ENCODE assay signal across 1 cellular context in genomic region chr17:75515229-75515522, GRCh38.
A peak's percentile ranks its signal among the peaks of the same experiment; 100 is the strongest.
TF ChIP-seq lines count a peak whose summit lies in the region.

No MANE protein-coding gene starts in this region.

TF ChIP-seq in HepG2, 621 proteins besides CTCF, POLR2A, EP300 and RAD21 (continued from another document and continues in another):
- TF ChIP-seq ZBTB37 (CRISPR knock-in tag; IDR thresholded peaks at IDR 0.05) (no peak), HOXD1 (CRISPR knock-in tag; IDR thresholded peaks at IDR 0.05) (0 out of 2 replicates have a peak, but pooled peaks have one; percentile 70), ISX (CRISPR knock-in tag; conservative IDR thresholded peaks at IDR 0.05) (no peak), ZFP82 (CRISPR knock-in tag; IDR thresholded peaks at IDR 0.05; ENCODE audit: borderline replicate concordance) (peak; percentile 9; the same call in 1 of the 2 replicates), ZNF263 (CRISPR knock-in tag; IDR thresholded peaks at IDR 0.05) (peak; percentile 64; the same call in 1 of the 2 replicates), ZNF317 (CRISPR knock-in tag; IDR thresholded peaks at IDR 0.05) (no peak), ATF7 (IDR thresholded peaks at IDR 0.05) (no peak), ATF7 (CRISPR knock-in tag; IDR thresholded peaks at IDR 0.05) (no peak), ZBTB46 (CRISPR knock-in tag; IDR thresholded peaks at IDR 0.05; ENCODE audit: borderline replicate concordance) (no peak), HOXA3 (CRISPR knock-in tag; IDR thresholded peaks at IDR 0.05) (no peak), THAP9 (CRISPR knock-in tag; IDR thresholded peaks at IDR 0.05; ENCODE audit: borderline replicate concordance) (no peak), NR2F1 (CRISPR knock-in tag; IDR thresholded peaks at IDR 0.05) (no peak), HES4 (CRISPR knock-in tag; IDR thresholded peaks at IDR 0.05; ENCODE audit: borderline replicate concordance) (no peak), ZZZ3 (CRISPR knock-in tag; IDR thresholded peaks at IDR 0.05; ENCODE audit: borderline replicate concordance) (no peak), ZBTB20 (CRISPR knock-in tag; IDR thresholded peaks at IDR 0.05; ENCODE audit: borderline replicate concordance, low read depth) (no peak), SMC3 (IDR thresholded peaks at IDR 0.05; ENCODE audit: low read length) (no peak), AKAP8 (CRISPR knock-in tag; IDR thresholded peaks at IDR 0.05) (no peak), GABPB1 (CRISPR knock-in tag; IDR thresholded peaks at IDR 0.05) (no peak), GTF3A (CRISPR knock-in tag; conservative IDR thresholded peaks at IDR 0.05) (no peak), TGIF2 (CRISPR knock-in tag; IDR thresholded peaks at IDR 0.05) (no peak), FOXP1 (IDR thresholded peaks at IDR 0.05) (no peak), FOXP1 (CRISPR knock-in tag; IDR thresholded peaks at IDR 0.05) (no peak), CREBL2 (CRISPR knock-in tag; IDR thresholded peaks at IDR 0.05; ENCODE audit: borderline replicate concordance) (no peak), GTF2F1 (IDR thresholded peaks at IDR 0.05; ENCODE audit: low read length) (no peak), ZNF547 (CRISPR knock-in tag; IDR thresholded peaks at IDR 0.05) (no peak), ZNF124 (CRISPR knock-in tag; IDR thresholded peaks at IDR 0.05) (no peak), RBFOX2 (IDR thresholded peaks at IDR 0.05; ENCODE audit: low read depth, low read length) (0 out of 2 replicates have a peak, but pooled peaks have one; percentile 21), ZNF468 (CRISPR knock-in tag; IDR thresholded peaks at IDR 0.05) (no peak), ZNF644 (CRISPR knock-in tag; IDR thresholded peaks at IDR 0.05; ENCODE audit: low read depth) (no peak), CREB1 (IDR thresholded peaks at IDR 0.05) (no peak), CREB1 (CRISPR knock-in tag; IDR thresholded peaks at IDR 0.05) (no peak), TBL1XR1 (IDR thresholded peaks at IDR 0.05; ENCODE audit: borderline replicate concordance, low read length, partially characterized antibody) (no peak), HNRNPK (IDR thresholded peaks at IDR 0.05; ENCODE audit: low read depth, low read length, poor library complexity, severe bottlenecking) (peak; percentile 88), ZNF543 (CRISPR knock-in tag; IDR thresholded peaks at IDR 0.05) (no peak), CC2D1A (CRISPR knock-in tag; IDR thresholded peaks at IDR 0.05) (no peak), SRF (IDR thresholded peaks at IDR 0.05; ENCODE audit: low read depth, low read length) (no peak), MAX (IDR thresholded peaks at IDR 0.05) (no peak), ZMYM4 (CRISPR knock-in tag; IDR thresholded peaks at IDR 0.05) (0 out of 2 replicates have a peak, but pooled peaks have one; percentile 13), ZNF432 (CRISPR knock-in tag; IDR thresholded peaks at IDR 0.05; ENCODE audit: borderline replicate concordance) (no peak), MEIS2 (CRISPR knock-in tag; IDR thresholded peaks at IDR 0.05) (0 out of 2 replicates have a peak, but pooled peaks have one; percentile 7), KDM5A (IDR thresholded peaks at IDR 0.05; ENCODE audit: borderline replicate concordance, low read length) (peak; percentile 24; the same call in 1 of the 2 replicates), ZSCAN12 (CRISPR knock-in tag; IDR thresholded peaks at IDR 0.05) (no peak), PRMT3 (CRISPR knock-in tag; IDR thresholded peaks at IDR 0.05; ENCODE audit: borderline replicate concordance, low read depth) (no peak), MAFK (conservative IDR thresholded peaks at IDR 0.05 in 1 of 2, IDR thresholded peaks at IDR 0.05 in 1 of 2; ENCODE audit: low read length in 2 of 2) (no peak), HDAC1 (CRISPR knock-in tag; IDR thresholded peaks at IDR 0.05) (0 out of 2 replicates have a peak, but pooled peaks have one; percentile 44), FIP1L1 (IDR thresholded peaks at IDR 0.05; ENCODE audit: borderline replicate concordance, insufficient read depth, low read depth, low read length) (no peak)
- TF ChIP-seq, protein P1, sequence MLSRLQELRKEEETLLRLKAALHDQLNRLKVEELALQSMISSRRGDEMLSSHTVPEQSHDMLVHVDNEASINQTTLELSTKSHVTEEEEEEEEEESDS (CRISPR knock-in tag; IDR thresholded peaks at IDR 0.05; ENCODE audit: borderline replicate concordance), result no peak
- TF ChIP-seq, protein P2, sequence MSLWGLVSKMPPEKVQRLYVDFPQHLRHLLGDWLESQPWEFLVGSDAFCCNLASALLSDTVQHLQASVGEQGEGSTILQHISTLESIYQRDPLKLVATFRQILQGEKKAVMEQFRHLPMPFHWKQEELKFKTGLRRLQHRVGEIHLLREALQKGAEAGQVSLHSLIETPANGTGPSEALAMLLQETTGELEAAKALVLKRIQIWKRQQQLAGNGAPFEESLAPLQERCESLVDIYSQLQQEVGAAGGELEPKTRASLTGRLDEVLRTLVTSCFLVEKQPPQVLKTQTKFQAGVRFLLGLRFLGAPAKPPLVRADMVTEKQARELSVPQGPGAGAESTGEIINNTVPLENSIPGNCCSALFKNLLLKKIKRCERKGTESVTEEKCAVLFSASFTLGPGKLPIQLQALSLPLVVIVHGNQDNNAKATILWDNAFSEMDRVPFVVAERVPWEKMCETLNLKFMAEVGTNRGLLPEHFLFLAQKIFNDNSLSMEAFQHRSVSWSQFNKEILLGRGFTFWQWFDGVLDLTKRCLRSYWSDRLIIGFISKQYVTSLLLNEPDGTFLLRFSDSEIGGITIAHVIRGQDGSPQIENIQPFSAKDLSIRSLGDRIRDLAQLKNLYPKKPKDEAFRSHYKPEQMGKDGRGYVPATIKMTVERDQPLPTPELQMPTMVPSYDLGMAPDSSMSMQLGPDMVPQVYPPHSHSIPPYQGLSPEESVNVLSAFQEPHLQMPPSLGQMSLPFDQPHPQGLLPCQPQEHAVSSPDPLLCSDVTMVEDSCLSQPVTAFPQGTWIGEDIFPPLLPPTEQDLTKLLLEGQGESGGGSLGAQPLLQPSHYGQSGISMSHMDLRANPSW (CRISPR knock-in tag; IDR thresholded peaks at IDR 0.05; ENCODE audit: borderline replicate concordance), result 0 out of 2 replicates have a peak, but pooled peaks have one; percentile 19
- TF ChIP-seq, protein P3, sequence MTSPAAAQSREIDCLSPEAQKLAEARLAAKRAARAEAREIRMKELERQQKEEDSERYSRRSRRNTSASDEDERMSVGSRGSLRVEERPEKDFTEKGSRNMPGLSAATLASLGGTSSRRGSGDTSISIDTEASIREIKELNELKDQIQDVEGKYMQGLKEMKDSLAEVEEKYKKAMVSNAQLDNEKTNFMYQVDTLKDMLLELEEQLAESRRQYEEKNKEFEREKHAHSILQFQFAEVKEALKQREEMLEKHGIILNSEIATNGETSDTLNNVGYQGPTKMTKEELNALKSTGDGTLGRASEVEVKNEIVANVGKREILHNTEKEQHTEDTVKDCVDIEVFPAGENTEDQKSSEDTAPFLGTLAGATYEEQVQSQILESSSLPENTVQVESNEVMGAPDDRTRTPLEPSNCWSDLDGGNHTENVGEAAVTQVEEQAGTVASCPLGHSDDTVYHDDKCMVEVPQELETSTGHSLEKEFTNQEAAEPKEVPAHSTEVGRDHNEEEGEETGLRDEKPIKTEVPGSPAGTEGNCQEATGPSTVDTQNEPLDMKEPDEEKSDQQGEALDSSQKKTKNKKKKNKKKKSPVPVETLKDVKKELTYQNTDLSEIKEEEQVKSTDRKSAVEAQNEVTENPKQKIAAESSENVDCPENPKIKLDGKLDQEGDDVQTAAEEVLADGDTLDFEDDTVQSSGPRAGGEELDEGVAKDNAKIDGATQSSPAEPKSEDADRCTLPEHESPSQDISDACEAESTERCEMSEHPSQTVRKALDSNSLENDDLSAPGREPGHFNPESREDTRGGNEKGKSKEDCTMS (CRISPR knock-in tag; conservative IDR thresholded peaks at IDR 0.05), result no peak
- TF ChIP-seq, protein P4, sequence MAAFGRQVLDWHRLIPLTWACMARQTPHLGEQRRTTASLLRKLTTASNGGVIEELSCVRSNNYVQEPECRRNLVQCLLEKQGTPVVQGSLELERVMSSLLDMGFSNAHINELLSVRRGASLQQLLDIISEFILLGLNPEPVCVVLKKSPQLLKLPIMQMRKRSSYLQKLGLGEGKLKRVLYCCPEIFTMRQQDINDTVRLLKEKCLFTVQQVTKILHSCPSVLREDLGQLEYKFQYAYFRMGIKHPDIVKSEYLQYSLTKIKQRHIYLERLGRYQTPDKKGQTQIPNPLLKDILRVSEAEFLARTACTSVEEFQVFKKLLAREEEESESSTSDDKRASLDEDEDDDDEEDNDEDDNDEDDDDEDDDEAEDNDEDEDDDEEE (CRISPR knock-in tag; IDR thresholded peaks at IDR 0.05), result no peak
- TF ChIP-seq, protein P5, sequence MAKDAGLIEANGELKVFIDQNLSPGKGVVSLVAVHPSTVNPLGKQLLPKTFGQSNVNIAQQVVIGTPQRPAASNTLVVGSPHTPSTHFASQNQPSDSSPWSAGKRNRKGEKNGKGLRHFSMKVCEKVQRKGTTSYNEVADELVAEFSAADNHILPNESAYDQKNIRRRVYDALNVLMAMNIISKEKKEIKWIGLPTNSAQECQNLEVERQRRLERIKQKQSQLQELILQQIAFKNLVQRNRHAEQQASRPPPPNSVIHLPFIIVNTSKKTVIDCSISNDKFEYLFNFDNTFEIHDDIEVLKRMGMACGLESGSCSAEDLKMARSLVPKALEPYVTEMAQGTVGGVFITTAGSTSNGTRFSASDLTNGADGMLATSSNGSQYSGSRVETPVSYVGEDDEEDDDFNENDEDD (CRISPR knock-in tag; IDR thresholded peaks at IDR 0.05; ENCODE audit: borderline replicate concordance), result no peak
- TF ChIP-seq, protein P6, sequence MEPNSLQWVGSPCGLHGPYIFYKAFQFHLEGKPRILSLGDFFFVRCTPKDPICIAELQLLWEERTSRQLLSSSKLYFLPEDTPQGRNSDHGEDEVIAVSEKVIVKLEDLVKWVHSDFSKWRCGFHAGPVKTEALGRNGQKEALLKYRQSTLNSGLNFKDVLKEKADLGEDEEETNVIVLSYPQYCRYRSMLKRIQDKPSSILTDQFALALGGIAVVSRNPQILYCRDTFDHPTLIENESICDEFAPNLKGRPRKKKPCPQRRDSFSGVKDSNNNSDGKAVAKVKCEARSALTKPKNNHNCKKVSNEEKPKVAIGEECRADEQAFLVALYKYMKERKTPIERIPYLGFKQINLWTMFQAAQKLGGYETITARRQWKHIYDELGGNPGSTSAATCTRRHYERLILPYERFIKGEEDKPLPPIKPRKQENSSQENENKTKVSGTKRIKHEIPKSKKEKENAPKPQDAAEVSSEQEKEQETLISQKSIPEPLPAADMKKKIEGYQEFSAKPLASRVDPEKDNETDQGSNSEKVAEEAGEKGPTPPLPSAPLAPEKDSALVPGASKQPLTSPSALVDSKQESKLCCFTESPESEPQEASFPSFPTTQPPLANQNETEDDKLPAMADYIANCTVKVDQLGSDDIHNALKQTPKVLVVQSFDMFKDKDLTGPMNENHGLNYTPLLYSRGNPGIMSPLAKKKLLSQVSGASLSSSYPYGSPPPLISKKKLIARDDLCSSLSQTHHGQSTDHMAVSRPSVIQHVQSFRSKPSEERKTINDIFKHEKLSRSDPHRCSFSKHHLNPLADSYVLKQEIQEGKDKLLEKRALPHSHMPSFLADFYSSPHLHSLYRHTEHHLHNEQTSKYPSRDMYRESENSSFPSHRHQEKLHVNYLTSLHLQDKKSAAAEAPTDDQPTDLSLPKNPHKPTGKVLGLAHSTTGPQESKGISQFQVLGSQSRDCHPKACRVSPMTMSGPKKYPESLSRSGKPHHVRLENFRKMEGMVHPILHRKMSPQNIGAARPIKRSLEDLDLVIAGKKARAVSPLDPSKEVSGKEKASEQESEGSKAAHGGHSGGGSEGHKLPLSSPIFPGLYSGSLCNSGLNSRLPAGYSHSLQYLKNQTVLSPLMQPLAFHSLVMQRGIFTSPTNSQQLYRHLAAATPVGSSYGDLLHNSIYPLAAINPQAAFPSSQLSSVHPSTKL (CRISPR knock-in tag; IDR thresholded peaks at IDR 0.05), result no peak
